Comparison of ENCODE assay signal across 9 cellular contexts in the genomic region with DNA sequence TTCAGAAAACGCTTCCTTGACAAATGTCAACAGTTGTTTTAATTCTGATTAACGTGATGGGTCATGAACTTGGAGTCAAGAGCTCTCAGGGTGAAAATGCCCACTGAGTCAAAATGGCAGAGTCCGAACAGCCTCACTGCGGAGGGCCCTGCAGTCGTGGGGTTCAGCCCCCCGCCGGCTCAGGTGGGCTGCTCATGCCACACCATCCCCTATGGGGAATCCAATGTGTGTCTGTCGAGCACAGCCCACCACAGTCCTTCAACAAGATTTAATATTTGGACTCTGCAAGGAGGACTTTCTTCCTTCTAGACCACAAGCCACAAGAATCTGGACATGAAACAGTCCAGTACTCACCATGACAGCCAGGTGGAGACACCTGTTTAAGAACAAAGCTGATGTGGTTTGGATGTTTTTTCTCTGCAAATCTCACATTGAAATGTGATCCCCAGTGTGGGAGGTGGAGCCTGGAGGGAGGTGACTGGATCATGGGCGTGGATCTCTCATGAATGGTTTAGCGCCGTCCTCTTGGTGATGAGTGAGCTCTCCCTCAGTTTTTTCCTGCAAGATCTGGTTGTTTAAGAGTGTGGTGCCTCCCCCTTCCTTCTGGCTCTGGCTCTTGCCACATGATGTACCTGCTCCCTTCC.
DNase-seq lines count a peak whose midpoint lies in the region; ATAC-seq and TF ChIP-seq lines count a peak whose summit lies in the region.
"Had no signal": no experiment of that assay in that cellular context is flagged by ENCODE, and none has a peak within 500 bp of the region (broad histone marks: within the 10 kb centered on the region; RNA-seq: fewer than 3 reads in every experiment).

No MANE protein-coding gene starts in this region.

- in situ Hi-C loops in brain microvascular endothelial cell (cut with HindIII; ENCODE audit: low pct_ligation_motif_present, low sequenced_read_pairs) = no loop called here

- H3K27ac Mint-ChIP-seq in CD14-positive monocyte = no peak overlapping the region
- no peak overlapping the region for H3K27ac Mint-ChIP-seq in WTC11

- H3K36me3 ChIP-seq in brain microvascular endothelial cell (replicated peaks) = no peaks in the 10 kb centered on the region

- H3K4me3 Mint-ChIP-seq in CD14-positive monocyte (peak overlapping the region in 1 of 2 donors; percentile 40), WTC11 (peak overlapping the region; percentile 53)

- no peak overlapping the region for H3K4me3 ChIP-seq in Jurkat, Clone E6-1 (ENCODE audit: low read length)
- H3K4me3 ChIP-seq in brain microvascular endothelial cell (ENCODE audit: low read depth, low read length) = no peak overlapping the region

- H3K36me3 Mint-ChIP-seq in CD14-positive monocyte (no peaks in the 10 kb centered on the region), WTC11 (no peaks in the 10 kb centered on the region)

- POLR2A ChIA-PET in WTC11 (lab: Charles Lee) = no interaction called here

- TF ChIP-seq CTCF in CD14-positive monocyte (IDR thresholded peaks at IDR 0.05) = peak; percentile 7
- no peak; the same call in 1 of the 2 replicates for TF ChIP-seq CTCF in WTC11 (IDR thresholded peaks at IDR 0.05)
- no peak for TF ChIP-seq CTCF in brain microvascular endothelial cell (IDR thresholded peaks at IDR 0.05; ENCODE audit: low read depth, low read length, missing control alignments)

- H3K27me3 Mint-ChIP-seq in CD14-positive monocyte (ENCODE audit: low read depth in 3 of 3) (peaks cover 17 to 23% (median 21%) of the 10 kb centered on the region in 3 donors), WTC11 (ENCODE audit: low read depth) (no peaks in the 10 kb centered on the region)

- H3K4me1 Mint-ChIP-seq in CD14-positive monocyte (peaks cover 5% of the 10 kb centered on the region), WTC11 (peaks cover 13% of the 10 kb centered on the region)

- H3K9me3 Mint-ChIP-seq in CD14-positive monocyte (peaks cover 0 to 2% (median 0%) of the 10 kb centered on the region in 7 donors), WTC11 (no peaks in the 10 kb centered on the region)

- H3K27ac ChIP-seq in brain microvascular endothelial cell = no peak overlapping the region

- CTCF ChIA-PET in WTC11 (lab: Charles Lee) = interaction anchor here (0.6 to 2.1 kb wide), 57 partner anchors 9 to 443 kb away, joined by 3 to 17 read pairs (median 4); partner anchors contain the start of genes HDAC4 and NDUFA10

- intact Hi-C loops in CD14-positive monocyte (cut with micrococcal nuclease) = loop anchor here in 1 of 2 donors (10.0 kb wide), 1 partner anchor 171 kb away; no protein-coding TSS in a partner anchor

- DNase-seq in CD14-positive monocyte (ENCODE audit: low spot score) (peak; percentile 39), WTC11 (ENCODE audit: low spot score) (peak; percentile 65), left lobe of liver (ENCODE audit: low spot score) (peak; percentile 26), NCI-H2227 treated with DMSO at 0.1 percent for 48 hours (lab: John Stamatoyannopoulos, UW) (no peak), Kasumi-1 (lab: John Stamatoyannopoulos, UW) (no peak), brain microvascular endothelial cell (no peak)
- DNase-seq in Jurkat, Clone E6-1 (ENCODE audit: low read depth, low spot score) = peak; percentile 58
- DNase-seq: left cardiac atrium had no signal

- ATAC-seq in WTC11 (peak; percentile 93), left lobe of liver (no peak), HG03442 (IDR thresholded peaks at IDR 0.05; ENCODE audit: unreplicated experiment) (no peak)

- no peaks in the 10 kb centered on the region for H3K27me3 ChIP-seq in brain microvascular endothelial cell (replicated peaks)

TF ChIP-seq in WTC11, 78 proteins besides CTCF, POLR2A, EP300 and RAD21:
- TF ChIP-seq GABPB1 (CRISPR knock-in tag; IDR thresholded peaks at IDR 0.05) (no peak), ATF2 (CRISPR knock-in tag; IDR thresholded peaks at IDR 0.05; ENCODE audit: borderline replicate concordance, low read depth) (no peak), ZNF263 (CRISPR knock-in tag; IDR thresholded peaks at IDR 0.05; ENCODE audit: low read depth) (no peak), E2F5 (CRISPR knock-in tag; IDR thresholded peaks at IDR 0.05) (no peak), ETV6 (CRISPR knock-in tag; IDR thresholded peaks at IDR 0.05) (no peak), GRHL2 (CRISPR knock-in tag; IDR thresholded peaks at IDR 0.05; ENCODE audit: insufficient replicate concordance, severe bottlenecking) (no peak), RELA (CRISPR knock-in tag; IDR thresholded peaks at IDR 0.05; ENCODE audit: borderline replicate concordance) (no peak), FOXK1 (CRISPR knock-in tag; IDR thresholded peaks at IDR 0.05) (no peak), ZNF416 (CRISPR knock-in tag; IDR thresholded peaks at IDR 0.05) (no peak), SMAD4 (CRISPR knock-in tag; IDR thresholded peaks at IDR 0.05) (no peak), ZMAT4 (CRISPR knock-in tag; IDR thresholded peaks at IDR 0.05) (no peak), ZNF512 (CRISPR knock-in tag; IDR thresholded peaks at IDR 0.05; ENCODE audit: borderline replicate concordance) (no peak), CREB1 (CRISPR knock-in tag; IDR thresholded peaks at IDR 0.05) (no peak)
- TF ChIP-seq, protein P1, sequence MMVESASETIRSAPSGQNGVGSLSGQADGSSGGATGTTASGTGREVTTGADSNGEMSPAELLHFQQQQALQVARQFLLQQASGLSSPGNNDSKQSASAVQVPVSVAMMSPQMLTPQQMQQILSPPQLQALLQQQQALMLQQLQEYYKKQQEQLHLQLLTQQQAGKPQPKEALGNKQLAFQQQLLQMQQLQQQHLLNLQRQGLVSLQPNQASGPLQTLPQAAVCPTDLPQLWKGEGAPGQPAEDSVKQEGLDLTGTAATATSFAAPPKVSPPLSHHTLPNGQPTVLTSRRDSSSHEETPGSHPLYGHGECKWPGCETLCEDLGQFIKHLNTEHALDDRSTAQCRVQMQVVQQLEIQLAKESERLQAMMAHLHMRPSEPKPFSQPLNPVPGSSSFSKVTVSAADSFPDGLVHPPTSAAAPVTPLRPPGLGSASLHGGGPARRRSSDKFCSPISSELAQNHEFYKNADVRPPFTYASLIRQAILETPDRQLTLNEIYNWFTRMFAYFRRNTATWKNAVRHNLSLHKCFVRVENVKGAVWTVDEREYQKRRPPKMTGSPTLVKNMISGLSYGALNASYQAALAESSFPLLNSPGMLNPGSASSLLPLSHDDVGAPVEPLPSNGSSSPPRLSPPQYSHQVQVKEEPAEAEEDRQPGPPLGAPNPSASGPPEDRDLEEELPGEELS (CRISPR knock-in tag; IDR thresholded peaks at IDR 0.05) = no peak

Comparison
In these comparisons a context has a peak if more than half of its experiments do, and no peak if none do; other contexts are left out.
1. DNase-seq: peak in CD14-positive monocyte (single experiment), Jurkat, Clone E6-1 (single experiment), WTC11 (single experiment) and left lobe of liver (single experiment); none in NCI-H2227 treated with DMSO at 0.1 percent for 48 hours (single experiment), Kasumi-1 (0 of 2) and brain microvascular endothelial cell (single experiment).